Comparison of ENCODE assay signal across 14 cellular contexts in the genomic region with DNA sequence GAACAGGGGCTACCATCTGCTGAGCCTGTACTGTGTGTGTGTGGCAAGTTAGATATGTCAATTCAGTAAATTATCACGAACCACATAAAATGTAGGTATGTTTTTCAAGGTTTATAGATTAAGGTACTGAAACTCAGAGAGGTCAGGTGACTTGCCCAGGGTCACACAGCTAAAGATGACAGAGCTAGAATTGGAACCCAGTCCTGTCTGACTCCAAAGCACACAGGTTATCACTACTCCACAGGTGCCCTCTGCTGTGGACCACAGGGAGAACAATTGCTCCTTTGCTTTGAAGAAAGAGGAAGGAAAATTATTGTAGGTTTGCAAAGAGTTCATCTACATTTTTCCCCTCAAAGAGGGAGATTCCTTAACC.
DNase-seq lines count a peak whose midpoint lies in the region; ATAC-seq, FAIRE-seq and TF ChIP-seq lines count a peak whose summit lies in the region.
"Had no signal": no experiment of that assay in that cellular context is flagged by ENCODE, and none has a peak within 500 bp of the region (broad histone marks: within the 10 kb centered on the region; RNA-seq: fewer than 3 reads in every experiment).

No MANE protein-coding gene starts in this region.

- H3K9me3 ChIP-seq in heart right ventricle (no peaks in the 10 kb centered on the region), astrocyte (ENCODE audit: insufficient read depth, low read depth, low read length) (no peaks in the 10 kb centered on the region), kidney (ENCODE audit: control insufficient read depth in 1 of 2, low read length in 2 of 2) (no peaks in the 10 kb centered on the region), transverse colon (no peaks in the 10 kb centered on the region)

- no peak overlapping the region for H3K4me3 ChIP-seq in heart right ventricle
- no peak overlapping the region for H3K4me3 ChIP-seq in astrocyte (ENCODE audit: insufficient read depth, low read depth, low read length)
- H3K4me3 ChIP-seq in kidney (ENCODE audit: low read length in 2 of 2): peak overlapping the region in 1 of 2 donors; percentile 22
- peak overlapping the region in 1 of 4 donors; percentile 35 for H3K4me3 ChIP-seq in transverse colon
- H3K4me3 ChIP-seq: GM12878 had no signal

- no peak overlapping the region for H2AFZ ChIP-seq in astrocyte (ENCODE audit: low read depth, low read length)

- no peak for ATAC-seq in heart right ventricle
- no peak for ATAC-seq in Right ventricle myocardium inferior
- ATAC-seq in HG03439 (IDR thresholded peaks at IDR 0.05; ENCODE audit: unreplicated experiment): no peak
- ATAC-seq: activated T-cell treated with anti-CD3 and anti-CD28 coated beads, Interleukin-2, amount 50 U/mL, for 72 hours; GM12878 had no signal

- no peak for TF ChIP-seq CTCF in heart right ventricle (IDR thresholded peaks at IDR 0.05)
- TF ChIP-seq CTCF in astrocyte (IDR thresholded peaks at IDR 0.05; ENCODE audit: insufficient read depth, low read depth, low read length): no peak
- no peak for TF ChIP-seq CTCF in kidney (IDR thresholded peaks at IDR 0.05; ENCODE audit: borderline replicate concordance, extremely low read depth, insufficient read depth)
- no peak for TF ChIP-seq CTCF in transverse colon (IDR thresholded peaks at IDR 0.05)

- WGBS in heart right ventricle, 2 donors: 68 to 74% methylated on average over 1 of the region's 1 CpG
- 63% methylated on average over 1 of the region's 1 CpG; no CpG with 5 or more reads in 1 of the 2 donors for WGBS in transverse colon (ENCODE audit: low coverage in 1 of 2), 2 donors

- FAIRE-seq in astrocyte (lab: Jason Lieb, UNC) (peak; percentile 70), kidney (lab: Jason Lieb, UNC) (no peak)
- FAIRE-seq: GM12878 had no signal

- no peaks in the 10 kb centered on the region for H4K20me1 ChIP-seq in astrocyte (ENCODE audit: insufficient read depth, low read length)

- peak overlapping the region; percentile 87 for H3K27ac Mint-ChIP-seq in astrocyte (ENCODE audit: unreplicated experiment)
- H3K27ac Mint-ChIP-seq: activated T-cell treated with anti-CD3 and anti-CD28 coated beads, Interleukin-2, amount 50 U/mL, for 72 hours; naive B cell had no signal

- in situ Hi-C loops in transverse colon (cut with MboI; ENCODE audit: low pct_ligation_motif_present in 1 of 4, low pct_unique_long_range_greater_than_20kb in 1 of 4, low sequenced_read_pairs in 3 of 4): no loop called here

- no peak for TF ChIP-seq POLR2A in transverse colon (IDR thresholded peaks at IDR 0.05)

- H3K9me3 Mint-ChIP-seq in astrocyte (ENCODE audit: unreplicated experiment): peaks cover 5% of the 10 kb centered on the region
- H3K9me3 Mint-ChIP-seq: activated T-cell treated with anti-CD3 and anti-CD28 coated beads, Interleukin-2, amount 50 U/mL, for 72 hours had no signal

- H3K9ac ChIP-seq in astrocyte (ENCODE audit: low read length): peak overlapping the region; percentile 63
- H3K9ac ChIP-seq in kidney (ENCODE audit: low read length in 2 of 2): no peak overlapping the region

- peaks cover 2% of the 10 kb centered on the region for H3K27me3 Mint-ChIP-seq in astrocyte (ENCODE audit: low read depth, unreplicated experiment)

- no peak for TF ChIP-seq EP300 in transverse colon (IDR thresholded peaks at IDR 0.05; ENCODE audit: low read depth)

- intact Hi-C loops in heart right ventricle (cut with DNase I) (loop anchor here in 1 of 10 donors (10.0 kb wide), 1 partner anchor 331 kb away; no protein-coding TSS in a partner anchor), Right ventricle myocardium inferior (cut with DNase I) (no loop called here), kidney (cut with DNase I) (no loop called here), transverse colon (cut with DNase I; ENCODE audit: low total_unique reads) (no loop called here)

- DNase-seq in heart right ventricle: no peak
- no peak for DNase-seq in Right ventricle myocardium inferior (ENCODE audit: missing footprints)
- no peak for DNase-seq in astrocyte (ENCODE audit: low read depth)
- DNase-seq in kidney: no peak
- DNase-seq in transverse colon: no peak
- no peak for DNase-seq in HuH-7.5 (ENCODE audit: low spot score)
- no peak for DNase-seq in activated T-cell treated with anti-CD3 and anti-CD28 coated beads for 4 hours
- DNase-seq: activated T-cell treated with anti-CD3 and anti-CD28 coated beads, Interleukin-2, amount 50 U/mL, for 72 hours; DMS79 treated with DMSO at 0.1 percent for 48 hours; naive B cell; NCI-H524 had no signal

- peak overlapping the region in 9 of 10 donors; percentile 28 to 72 (median 55) for H3K27ac ChIP-seq in heart right ventricle
- peak overlapping the region; percentile 43 for H3K27ac ChIP-seq in astrocyte (ENCODE audit: low read depth, low read length)
- peak overlapping the region; percentile 12 to 71 for H3K27ac ChIP-seq in kidney (ENCODE audit: low read depth in 2 of 2, low read length in 2 of 2)
- H3K27ac ChIP-seq in transverse colon: peak overlapping the region; percentile 28 to 69 (median 62)
- H3K27ac ChIP-seq: HL-60 had no signal

- H3K79me2 ChIP-seq in astrocyte (ENCODE audit: insufficient read depth, low read length): no peaks in the 10 kb centered on the region

- H3K27me3 ChIP-seq in heart right ventricle (peaks cover 0 to 33% (median 20%) of the 10 kb centered on the region in 7 donors), astrocyte (ENCODE audit: insufficient read depth, low read length) (peaks cover 2% of the 10 kb centered on the region), transverse colon (no peaks in the 10 kb centered on the region)

- H3K4me3 Mint-ChIP-seq in astrocyte (ENCODE audit: unreplicated experiment): no peak overlapping the region
- H3K4me3 Mint-ChIP-seq: activated T-cell treated with anti-CD3 and anti-CD28 coated beads, Interleukin-2, amount 50 U/mL, for 72 hours; naive B cell had no signal

- H3K36me3 ChIP-seq in heart right ventricle (no peaks in the 10 kb centered on the region), astrocyte (ENCODE audit: insufficient read depth, low read length) (no peaks in the 10 kb centered on the region), kidney (ENCODE audit: control insufficient read depth in 1 of 2, insufficient read depth in 2 of 2, low read length in 2 of 2) (no peaks in the 10 kb centered on the region), transverse colon (no peaks in the 10 kb centered on the region)

- H3K36me3 Mint-ChIP-seq in astrocyte (ENCODE audit: low read depth, unreplicated experiment): no peaks in the 10 kb centered on the region

- H3K4me1 ChIP-seq in heart right ventricle (peaks cover 0 to 17% (median 4%) of the 10 kb centered on the region in 9 donors), astrocyte (ENCODE audit: insufficient read depth, low read length) (peaks cover 21% of the 10 kb centered on the region), kidney (ENCODE audit: control insufficient read depth in 1 of 2, insufficient read depth in 1 of 2, low read depth in 1 of 2, low read length in 2 of 2) (peaks cover 13 to 19% of the 10 kb centered on the region in 2 donors), transverse colon (peaks cover 0 to 13% (median 7%) of the 10 kb centered on the region in 4 donors)

- H3K4me1 Mint-ChIP-seq in astrocyte (ENCODE audit: low read depth, unreplicated experiment): peaks cover 26% of the 10 kb centered on the region
- H3K4me1 Mint-ChIP-seq: naive B cell had no signal

- peak overlapping the region; percentile 81 for H3K4me2 ChIP-seq in astrocyte (ENCODE audit: low read length)
